In the genomic region with DNA sequence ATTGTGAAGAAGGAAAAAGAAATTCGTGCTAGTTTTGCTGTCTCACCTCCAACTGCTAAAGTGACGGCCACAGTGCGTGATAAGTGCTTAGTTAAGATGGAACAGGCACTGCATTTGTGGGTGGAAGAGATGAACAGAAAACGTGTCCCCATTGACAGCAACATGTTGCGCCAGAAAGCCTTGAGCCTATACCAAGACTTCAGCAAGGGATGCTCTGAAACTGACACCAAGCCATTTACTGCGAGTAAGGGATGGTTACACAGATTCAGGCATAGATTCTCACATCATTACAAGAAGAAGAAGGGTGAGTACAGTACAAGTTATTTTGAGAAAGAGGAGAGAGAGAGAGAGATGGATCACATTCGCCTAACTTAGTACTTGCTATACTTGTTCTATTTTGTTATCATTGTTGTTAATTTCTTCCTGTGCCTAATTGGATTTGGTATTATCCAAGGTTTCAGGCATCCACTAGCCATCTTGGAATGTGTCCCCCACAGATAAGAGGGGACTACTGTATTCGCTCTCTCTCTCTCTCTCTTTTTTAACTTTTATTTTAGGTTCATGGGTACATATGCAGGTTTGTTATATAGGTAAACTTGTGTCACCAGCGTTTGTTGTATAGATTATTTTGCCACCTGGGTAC, we compare ENCODE assay signal across 8 cellular contexts. TPM values are rescaled to one million over a fixed set of nuclear protein-coding genes. Genes with fewer than 3 reads are reported as not detected.
DNase-seq lines count a peak whose midpoint lies in the region; ATAC-seq and TF ChIP-seq lines count a peak whose summit lies in the region.
"Not testable (repeated sequence)": the region's sequence is repeated elsewhere in the genome, so short reads cannot be mapped to it uniquely, and the experiment has no call there.

No MANE protein-coding gene starts in this region.

- peaks cover 37% of the 10 kb centered on the region for H3K4me1 Mint-ChIP-seq in activated CD4-positive, alpha-beta T cell treated with anti-CD3 and anti-CD28 coated beads, Interleukin-2, amount 10 ng/mL, durations not matched to agents 24 days and 14 days
- peaks cover 8 to 40% (median 37%) of the 10 kb centered on the region in 7 donors for H3K4me1 Mint-ChIP-seq in naive thymus-derived CD4-positive, alpha-beta T cell

- not testable (repeated sequence) for H3K27me3 Mint-ChIP-seq in activated CD4-positive, alpha-beta T cell treated with anti-CD3 and anti-CD28 coated beads, Interleukin-2, amount 10 ng/mL, durations not matched to agents 24 days and 14 days; naive thymus-derived CD4-positive, alpha-beta T cell

- POLR2A ChIA-PET in naive thymus-derived CD4-positive, alpha-beta T cell (lab: Charles Lee): interaction anchor here (1.2 kb wide), 1 partner anchor 10 kb away, joined by 6 read pairs; no protein-coding TSS in a partner anchor

- not testable (repeated sequence) for H3K9me3 ChIP-seq in naive thymus-derived CD4-positive, alpha-beta T cell (ENCODE audit: control insufficient read depth in 2 of 3, low read length in 3 of 3); thyroid gland

- H3K9me3 Mint-ChIP-seq in activated CD4-positive, alpha-beta T cell treated with anti-CD3 and anti-CD28 coated beads, Interleukin-2, amount 10 ng/mL, durations not matched to agents 24 days and 14 days; naive thymus-derived CD4-positive, alpha-beta T cell: not testable (repeated sequence)

- H3K4me3 Mint-ChIP-seq in activated CD4-positive, alpha-beta T cell treated with anti-CD3 and anti-CD28 coated beads, Interleukin-2, amount 10 ng/mL, durations not matched to agents 24 days and 14 days: peak overlapping the region; percentile 77
- H3K4me3 Mint-ChIP-seq in naive thymus-derived CD4-positive, alpha-beta T cell: peak overlapping the region; percentile 84 to 98 (median 91)

- peak; percentile 68 for DNase-seq in NAMALWA (ENCODE audit: low spot score)
- peak; percentile 73 for DNase-seq in activated CD4-positive, alpha-beta T cell treated with anti-CD3 and anti-CD28 coated beads, Interleukin-2, amount 10 ng/mL, durations not matched to agents 24 days and 14 days
- not testable (repeated sequence) for DNase-seq in coronary artery (ENCODE audit: low spot score); thyroid gland
- peak in 1 of 9 donors; percentile 11 for DNase-seq in naive thymus-derived CD4-positive, alpha-beta T cell

- CTCF ChIA-PET in naive thymus-derived CD4-positive, alpha-beta T cell (lab: Charles Lee): interaction anchor here (0.6 kb wide), 1 partner anchor 224 kb away, joined by 3 read pairs; no protein-coding TSS in a partner anchor

- H3K36me3 ChIP-seq in naive thymus-derived CD4-positive, alpha-beta T cell (ENCODE audit: control insufficient read depth in 2 of 3, insufficient read depth in 3 of 3, low read length in 3 of 3); thyroid gland: not testable (repeated sequence)

- H3K27me3 ChIP-seq in naive thymus-derived CD4-positive, alpha-beta T cell (ENCODE audit: control insufficient read depth in 2 of 2, insufficient read depth in 2 of 2, low read length in 2 of 2); thyroid gland: not testable (repeated sequence)

- peak overlapping the region; percentile 88 for H3K27ac Mint-ChIP-seq in activated CD4-positive, alpha-beta T cell treated with anti-CD3 and anti-CD28 coated beads, Interleukin-2, amount 10 ng/mL, durations not matched to agents 24 days and 14 days
- peak overlapping the region; percentile 91 to 98 (median 95) for H3K27ac Mint-ChIP-seq in naive thymus-derived CD4-positive, alpha-beta T cell

- H3K27ac ChIP-seq in coronary artery (peak overlapping the region in 1 of 2 donors; percentile 50), thyroid gland (peak overlapping the region in 2 of 3 donors; percentile 27 to 50)
- H3K27ac ChIP-seq in naive thymus-derived CD4-positive, alpha-beta T cell (ENCODE audit: low read depth, low read length): peak overlapping the region; percentile 60

- ATAC-seq in GM18498 (IDR thresholded peaks at IDR 0.05; ENCODE audit: unreplicated experiment): peak; percentile 61
- peak; percentile 54 for ATAC-seq in GM21576 (IDR thresholded peaks at IDR 0.05; ENCODE audit: unreplicated experiment)
- peak; percentile 29 for ATAC-seq in HG03060 (IDR thresholded peaks at IDR 0.05; ENCODE audit: low read depth, unreplicated experiment)
- peak; percentile 66 for ATAC-seq in naive thymus-derived CD4-positive, alpha-beta T cell

- H3K4me1 ChIP-seq in naive thymus-derived CD4-positive, alpha-beta T cell (ENCODE audit: control insufficient read depth in 2 of 2, insufficient read depth in 2 of 2, low read length in 2 of 2); thyroid gland: not testable (repeated sequence)

- peak overlapping the region; percentile 59 for H3K4me3 ChIP-seq in coronary artery
- peak overlapping the region; percentile 83 for H3K4me3 ChIP-seq in naive thymus-derived CD4-positive, alpha-beta T cell (ENCODE audit: low read length)
- not testable (repeated sequence) for H3K4me3 ChIP-seq in thyroid gland (replicated peaks in 1 of 3)

- not testable (repeated sequence) for TF ChIP-seq POLR2A in thyroid gland (IDR thresholded peaks at IDR 0.05)

- TF ChIP-seq CTCF in coronary artery (IDR thresholded peaks at IDR 0.05); thyroid gland (IDR thresholded peaks at IDR 0.05): not testable (repeated sequence)

- intact Hi-C loops in activated CD4-positive, alpha-beta T cell treated with anti-CD3 and anti-CD28 coated beads, Interleukin-2, amount 10 ng/mL, durations not matched to agents 24 days and 14 days (cut with micrococcal nuclease): loop anchor here (1.0 kb wide), 1 partner anchor 10 kb away; no protein-coding TSS in a partner anchor
- intact Hi-C loops in naive thymus-derived CD4-positive, alpha-beta T cell (cut with micrococcal nuclease): loop anchor here (1.0 to 10.0 kb wide), 3 partner anchors 8 to 916 kb away; a partner anchor contains a TSS
- intact Hi-C loops in thyroid gland (cut with DNase I): not testable (repeated sequence)

- 67 to 70% methylated on average over 6 of the region's 9 CpGs for whole genome bisulfite sequencing in thyroid gland, 2 donors

- H3K36me3 Mint-ChIP-seq in activated CD4-positive, alpha-beta T cell treated with anti-CD3 and anti-CD28 coated beads, Interleukin-2, amount 10 ng/mL, durations not matched to agents 24 days and 14 days (ENCODE audit: low read depth); naive thymus-derived CD4-positive, alpha-beta T cell: not testable (repeated sequence)

RNA-seq across cellular contexts. Expression of a gene that starts 6.9 kb away (rescaled TPM):
- 185 and 189 TPM in 2 replicates for total RNA-seq in activated CD4-positive, alpha-beta T cell treated with anti-CD3 and anti-CD28 coated beads, Interleukin-2, amount 10 ng/mL, durations not matched to agents 24 days and 14 days
- total RNA-seq in naive thymus-derived CD4-positive, alpha-beta T cell: 100 to 1,000 TPM; 135 to 177 (median 167) TPM
- 10 to 100 TPM; 51.1 to 65.4 TPM for polyA plus RNA-seq in naive thymus-derived CD4-positive, alpha-beta T cell
- 100 to 1,000 TPM; 240 to 385 (median 353) TPM for total RNA-seq in thyroid gland
